Comparison of ENCODE assay signal across 1 cellular context in genomic region chr5:143594913-143595818, GRCh38.
TF ChIP-seq lines count a peak whose summit lies in the region.

No MANE protein-coding gene starts in this region.

TF ChIP-seq in A549, 52 proteins besides CTCF, POLR2A, EP300 and RAD21 (continued from another document):
- TF ChIP-seq REST (IDR thresholded peaks at IDR 0.05) (no peak), FOSL2 (IDR thresholded peaks at IDR 0.05) (peak; percentile 99), FOSL2 (CRISPR knock-in tag; IDR thresholded peaks at IDR 0.05) (peak; percentile 100), KDM5A (IDR thresholded peaks at IDR 0.05) (no peak), SMC3 (IDR thresholded peaks at IDR 0.05) (peak; percentile 83; the same call in 2 of the 3 replicates), CHD4 (IDR thresholded peaks at IDR 0.05; ENCODE audit: borderline replicate concordance) (no peak), EHF (CRISPR knock-in tag; IDR thresholded peaks at IDR 0.05) (peak; percentile 99), CHD2 (IDR thresholded peaks at IDR 0.05; ENCODE audit: low read length, partially characterized antibody) (no peak), USF2 (IDR thresholded peaks at IDR 0.05) (no peak), CBX2 (IDR thresholded peaks at IDR 0.05; ENCODE audit: borderline replicate concordance, low read depth) (no peak), RCOR1 (IDR thresholded peaks at IDR 0.05; ENCODE audit: low read depth, low read length) (no peak), HEYL (CRISPR knock-in tag; IDR thresholded peaks at IDR 0.05) (peak; percentile 95), ESRRA (IDR thresholded peaks at IDR 0.05; ENCODE audit: borderline replicate concordance, low read length) (peak; percentile 90; the same call in 1 of the 2 replicates), ZC3H11A (IDR thresholded peaks at IDR 0.05) (no peak), TFCP2L1 (CRISPR knock-in tag; IDR thresholded peaks at IDR 0.05) (peak; percentile 96), MYC (IDR thresholded peaks at IDR 0.05; ENCODE audit: borderline replicate concordance, low read length) (no peak), NFE2L2 (conservative IDR thresholded peaks at IDR 0.05; ENCODE audit: low read length) (peak; percentile 69), CEBPB (IDR thresholded peaks at IDR 0.05) (peak; percentile 85 to 92), ZFP36 (IDR thresholded peaks at IDR 0.05; ENCODE audit: borderline replicate concordance, partially characterized antibody) (peak; percentile 62), POLR2AphosphoS2 (conservative IDR thresholded peaks at IDR 0.05; ENCODE audit: low read length) (no peak), EHMT2 (IDR thresholded peaks at IDR 0.05; ENCODE audit: low read depth) (no peak), HDAC2 (IDR thresholded peaks at IDR 0.05) (no peak), HOXB13 (CRISPR knock-in tag; IDR thresholded peaks at IDR 0.05; ENCODE audit: low read depth) (peak; percentile 98)
- TF ChIP-seq, protein P1, sequence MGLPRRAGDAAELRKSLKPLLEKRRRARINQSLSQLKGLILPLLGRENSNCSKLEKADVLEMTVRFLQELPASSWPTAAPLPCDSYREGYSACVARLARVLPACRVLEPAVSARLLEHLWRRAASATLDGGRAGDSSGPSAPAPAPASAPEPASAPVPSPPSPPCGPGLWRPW (IDR thresholded peaks at IDR 0.05), result peak; percentile 92
- TF ChIP-seq, protein P2, sequence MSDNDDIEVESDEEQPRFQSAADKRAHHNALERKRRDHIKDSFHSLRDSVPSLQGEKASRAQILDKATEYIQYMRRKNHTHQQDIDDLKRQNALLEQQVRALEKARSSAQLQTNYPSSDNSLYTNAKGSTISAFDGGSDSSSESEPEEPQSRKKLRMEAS (IDR thresholded peaks at IDR 0.05), result peak; percentile 93
- TF ChIP-seq, protein P3, sequence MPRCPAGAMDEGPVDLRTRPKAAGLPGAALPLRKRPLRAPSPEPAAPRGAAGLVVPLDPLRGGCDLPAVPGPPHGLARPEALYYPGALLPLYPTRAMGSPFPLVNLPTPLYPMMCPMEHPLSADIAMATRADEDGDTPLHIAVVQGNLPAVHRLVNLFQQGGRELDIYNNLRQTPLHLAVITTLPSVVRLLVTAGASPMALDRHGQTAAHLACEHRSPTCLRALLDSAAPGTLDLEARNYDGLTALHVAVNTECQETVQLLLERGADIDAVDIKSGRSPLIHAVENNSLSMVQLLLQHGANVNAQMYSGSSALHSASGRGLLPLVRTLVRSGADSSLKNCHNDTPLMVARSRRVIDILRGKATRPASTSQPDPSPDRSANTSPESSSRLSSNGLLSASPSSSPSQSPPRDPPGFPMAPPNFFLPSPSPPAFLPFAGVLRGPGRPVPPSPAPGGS (IDR thresholded peaks at IDR 0.05), result peak; percentile 100
